ENCODE assay signal across 15 cellular contexts in the genomic region with DNA sequence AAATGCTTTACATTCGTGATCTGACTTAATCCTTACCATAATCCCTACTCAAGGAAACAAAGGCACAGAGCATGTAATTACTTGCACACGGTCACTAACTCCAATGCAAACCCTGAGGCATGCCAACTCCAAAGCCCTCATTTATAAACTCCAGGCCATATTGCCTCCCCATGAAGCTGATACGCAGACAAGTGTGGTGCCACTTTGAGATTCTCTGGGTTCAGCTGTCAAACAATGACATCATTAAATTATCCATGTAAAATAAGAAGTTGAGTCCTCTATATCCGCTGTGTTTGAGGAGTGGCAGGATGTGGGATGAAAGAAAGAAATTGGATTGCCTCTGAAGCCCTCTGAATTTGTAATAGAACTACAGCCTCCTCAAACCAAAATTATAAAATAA.
DNase-seq lines count a peak whose midpoint lies in the region; ATAC-seq lines count a peak whose summit lies in the region.
"Had no signal": no experiment of that assay in that cellular context is flagged by ENCODE, and none has a peak within 500 bp of the region (broad histone marks: within the 10 kb centered on the region; RNA-seq: fewer than 3 reads in every experiment).

No MANE protein-coding gene starts in this region.

- no peak overlapping the region for H3K27ac ChIP-seq in SJCRH30
- H3K27ac ChIP-seq in mesenchymal stem cell (ENCODE audit: low read length, poor library complexity, severe bottlenecking), result no peak overlapping the region
- H3K27ac ChIP-seq: BLaER1 treated with 17β-estradiol and CSF1 and Interleukin-3, amounts not matched to agents 10 nM and 100 nM had no signal

- no peak overlapping the region for H2AK5ac ChIP-seq in mesenchymal stem cell (ENCODE audit: low read length, severe bottlenecking)

- H3K4me3 ChIP-seq in SJCRH30 (no peak overlapping the region), mesenchymal stem cell (ENCODE audit: insufficient read depth in 1 of 2, low read depth in 1 of 2, low read length in 2 of 2) (no peak overlapping the region)
- H3K4me3 ChIP-seq: BLaER1 treated with 17β-estradiol and CSF1 and Interleukin-3, amounts not matched to agents 10 nM and 100 nM; GM23338 had no signal

- WGBS in mesenchymal stem cell, result 82% methylated on average over 3 of the region's 4 CpGs

- no peak overlapping the region for H2BK120ac ChIP-seq in mesenchymal stem cell (ENCODE audit: low read depth, low read length)

- H3K27me3 ChIP-seq in SJCRH30 (no peaks in the 10 kb centered on the region), mesenchymal stem cell (ENCODE audit: control insufficient read depth in 1 of 2, insufficient read depth in 1 of 2, low read length in 2 of 2) (peaks cover 0 to 7% of the 10 kb centered on the region in 2 experiments)
- H3K27me3 ChIP-seq: BLaER1 treated with 17β-estradiol and CSF1 and Interleukin-3, amounts not matched to agents 10 nM and 100 nM had no signal

- no peak overlapping the region for H3K9ac ChIP-seq in mesenchymal stem cell (ENCODE audit: low read length)
- H3K9ac ChIP-seq: BLaER1 treated with 17β-estradiol and CSF1 and Interleukin-3, amounts not matched to agents 10 nM and 100 nM had no signal

- H3K18ac ChIP-seq in mesenchymal stem cell (ENCODE audit: low read depth in 1 of 2, low read length in 2 of 2), result no peak overlapping the region

- H2BK15ac ChIP-seq in mesenchymal stem cell (ENCODE audit: low read depth, poor library complexity, severe bottlenecking), result no peak overlapping the region

- no peaks in the 10 kb centered on the region for H3K9me3 ChIP-seq in SJCRH30 (replicated peaks)
- H3K9me3 ChIP-seq in mesenchymal stem cell (ENCODE audit: control insufficient read depth, low read length), result no peaks in the 10 kb centered on the region

- H2AFZ ChIP-seq in mesenchymal stem cell (ENCODE audit: low read depth, low read length), result no peak overlapping the region
- H2AFZ ChIP-seq: GM23338 had no signal

- H2BK12ac ChIP-seq in mesenchymal stem cell (ENCODE audit: low read length in 2 of 2), result no peak overlapping the region

- no peak overlapping the region for H3K14ac ChIP-seq in mesenchymal stem cell (ENCODE audit: low read length in 2 of 2)

- DNase-seq in NCI-H524 (lab: John Stamatoyannopoulos, UW), result peak; percentile 5 to 49
- DNase-seq in NCI-H524 treated with DMSO at 0.1 percent for 48 hours (lab: John Stamatoyannopoulos, UW), result no peak
- peak; percentile 17 for DNase-seq in HT1080 (ENCODE audit: low read depth)
- DNase-seq in SJCRH30, result peak; percentile 13 to 54
- peak; percentile 30 for DNase-seq in myocyte (ENCODE audit: low read depth)
- no peak for DNase-seq in left lobe of liver (ENCODE audit: low spot score)
- no peak for DNase-seq in mesenchymal stem cell
- DNase-seq in stimulated activated naive CD4-positive, alpha-beta T cell treated with Interleukin-2 at 50 U/mL for 16 hours (lab: John Stamatoyannopoulos, UW), result no peak
- DNase-seq: 8988T; ACHN; CD4-positive, CD25-positive, alpha-beta regulatory T cell; DMS53; H9 had no signal

- H4K8ac ChIP-seq in mesenchymal stem cell (ENCODE audit: low read length), result no peak overlapping the region

- H2BK5ac ChIP-seq in mesenchymal stem cell (ENCODE audit: low read depth, low read length, poor library complexity, severe bottlenecking), result no peak overlapping the region

- no peak overlapping the region for H4K91ac ChIP-seq in mesenchymal stem cell (ENCODE audit: low read length)

- H3K36me3 ChIP-seq in SJCRH30 (no peaks in the 10 kb centered on the region), mesenchymal stem cell (ENCODE audit: control insufficient read depth in 1 of 2, insufficient read depth in 2 of 2, low read depth in 1 of 2, low read length in 2 of 2) (no peaks in the 10 kb centered on the region)
- H3K36me3 ChIP-seq: BLaER1 treated with 17β-estradiol and CSF1 and Interleukin-3, amounts not matched to agents 10 nM and 100 nM had no signal

- ATAC-seq in left lobe of liver, result no peak
- ATAC-seq: GM23338 had no signal

- H3K4me2 ChIP-seq in mesenchymal stem cell (ENCODE audit: low read length, poor library complexity, severe bottlenecking), result no peak overlapping the region
- H3K4me2 ChIP-seq: GM23338 had no signal

- no peak overlapping the region for H3K23ac ChIP-seq in mesenchymal stem cell (ENCODE audit: low read length in 2 of 2)

- H3K4me1 ChIP-seq in SJCRH30, result peaks cover 24% of the 10 kb centered on the region
- H3K4me1 ChIP-seq in mesenchymal stem cell (ENCODE audit: control insufficient read depth, insufficient read depth, low read depth, low read length), result no peaks in the 10 kb centered on the region

- H3K79me1 ChIP-seq in mesenchymal stem cell (replicated peaks; ENCODE audit: low read length, poor library complexity, severe bottlenecking), result no peaks in the 10 kb centered on the region

- H3K4ac ChIP-seq in mesenchymal stem cell (ENCODE audit: low read depth in 1 of 2, low read length in 2 of 2), result no peak overlapping the region

Comparison
In these comparisons a context has a peak if more than half of its experiments do, and no peak if none do; other contexts are left out.
1. DNase-seq: peak in NCI-H524 (2 of 2), HT1080 (single experiment), SJCRH30 (2 of 2) and myocyte (single experiment); none in NCI-H524 treated with DMSO at 0.1 percent for 48 hours (single experiment), left lobe of liver (single experiment), mesenchymal stem cell (single experiment) and stimulated activated naive CD4-positive, alpha-beta T cell treated with Interleukin-2 at 50 U/mL for 16 hours (single experiment).